ENCODE assay signal across 8 cellular contexts in the genomic region with DNA sequence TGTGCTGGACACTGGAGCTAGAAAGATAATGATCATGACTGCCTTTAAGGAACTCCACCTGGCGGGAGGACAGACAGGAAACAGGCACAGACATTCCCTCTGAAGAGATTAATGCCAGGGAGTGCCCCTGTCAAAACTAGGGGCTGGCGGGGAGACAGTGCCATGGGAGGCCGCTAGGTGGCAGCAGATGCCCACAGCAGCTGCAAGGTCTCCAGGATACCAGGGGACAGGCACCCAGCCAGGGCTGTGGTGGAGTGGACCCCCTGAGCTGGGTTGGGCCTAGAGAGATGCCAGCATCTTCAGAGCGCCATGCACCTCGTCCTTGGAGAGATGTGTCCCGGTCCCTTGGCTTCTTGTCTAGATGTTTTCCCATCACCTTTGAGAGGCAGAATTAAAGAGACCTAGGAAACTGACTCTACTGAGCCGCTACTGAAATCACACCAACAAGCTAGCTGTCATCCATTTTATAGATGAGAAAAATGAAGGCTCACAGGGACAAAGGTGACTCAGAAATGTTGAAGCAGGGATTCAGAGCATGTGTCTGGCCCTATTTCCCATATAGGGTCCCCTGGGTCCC. TPM values are rescaled to one million over a fixed set of nuclear protein-coding genes. Genes with fewer than 3 reads are reported as not detected.
DNase-seq lines count a peak whose midpoint lies in the region; ATAC-seq, FAIRE-seq and TF ChIP-seq lines count a peak whose summit lies in the region.

No MANE protein-coding gene starts in this region.

- H3K27ac ChIP-seq in kidney (ENCODE audit: low read depth in 2 of 2, low read length in 2 of 2) = no peak overlapping the region

- H3K9me3 ChIP-seq in kidney (ENCODE audit: control insufficient read depth in 1 of 2, low read length in 2 of 2) = no peaks in the 10 kb centered on the region

- H3K9ac ChIP-seq in kidney (ENCODE audit: low read length in 2 of 2) = no peak overlapping the region

- FAIRE-seq in kidney (lab: Jason Lieb, UNC) = no peak

- no peaks in the 10 kb centered on the region for H3K4me1 ChIP-seq in kidney (ENCODE audit: control insufficient read depth in 1 of 2, insufficient read depth in 1 of 2, low read depth in 1 of 2, low read length in 2 of 2)

- intact Hi-C loops in kidney (cut with DNase I) = loop anchor here (10.0 kb wide), 1 partner anchor 202 kb away; no protein-coding TSS in a partner anchor

- no peaks in the 10 kb centered on the region for H3K36me3 ChIP-seq in kidney (ENCODE audit: control insufficient read depth in 1 of 2, insufficient read depth in 2 of 2, low read length in 2 of 2)

- DNase-seq in COR-L47 (lab: John Stamatoyannopoulos, UW) = peak; percentile 78
- DNase-seq in NCI-H345 (lab: John Stamatoyannopoulos, UW) = peak; percentile 79
- DNase-seq in activated CD4-positive, CD25-positive, alpha-beta regulatory T cell treated with anti-CD3 and anti-CD28 coated beads, Interleukin-2, amount 50 U/mL, for 16 hours (ENCODE audit: low read depth, low spot score) = peak; percentile 54
- peak; percentile 70 for DNase-seq in cardiac fibroblast (ENCODE audit: low read depth in 2 of 2)
- peak; percentile 91 for DNase-seq in kidney
- DNase-seq in stimulated activated CD4-positive, alpha-beta T cell treated with anti-CD3 and anti-CD28 coated beads, Interleukin-1b, Interleukin-23, amount 100 ng/mL, for 48 hours = peak; percentile 76

- H3K4me3 ChIP-seq in cardiac fibroblast (replicated peaks in 1 of 2; ENCODE audit: low read depth in 2 of 2, low read length in 2 of 2) (no peak overlapping the region), kidney (ENCODE audit: low read length in 2 of 2) (no peak overlapping the region)

- ATAC-seq in HG02885 (IDR thresholded peaks at IDR 0.05; ENCODE audit: poor library complexity, unreplicated experiment) = peak; percentile 63
- ATAC-seq in GM18861 (IDR thresholded peaks at IDR 0.05; ENCODE audit: unreplicated experiment) = no peak

- TF ChIP-seq CTCF in cardiac fibroblast (IDR thresholded peaks at IDR 0.05; ENCODE audit: low read depth, low read length) = peak; percentile 99
- TF ChIP-seq CTCF in kidney (IDR thresholded peaks at IDR 0.05; ENCODE audit: borderline replicate concordance, extremely low read depth, insufficient read depth) = peak; percentile 98

RNA-seq across cellular contexts. Expression of a gene that starts 3.6 kb away (rescaled TPM):
- 32.4 TPM for total RNA-seq in kidney
- polyA plus RNA-seq in kidney (ENCODE audit: insufficient read depth, low read depth, low replicate concordance) = 1,159 TPM

RNA-seq across cellular contexts. Expression of a gene that starts 10.7 kb away (rescaled TPM):
- 33.3 TPM for total RNA-seq in kidney
- polyA plus RNA-seq in kidney (ENCODE audit: insufficient read depth, low read depth, low replicate concordance) = 166 TPM

RNA-seq across cellular contexts. Expression of a gene that starts 33.7 kb away (rescaled TPM):
- total RNA-seq in kidney = 0.50 TPM
- 25.2 TPM for polyA plus RNA-seq in kidney (ENCODE audit: insufficient read depth, low read depth, low replicate concordance)

RNA-seq across cellular contexts. Expression of a gene that starts 51.2 kb away (rescaled TPM):
- 8.9 TPM for total RNA-seq in kidney
- polyA plus RNA-seq in kidney (ENCODE audit: insufficient read depth, low read depth, low replicate concordance) = 47.7 TPM
